In the genomic region with DNA sequence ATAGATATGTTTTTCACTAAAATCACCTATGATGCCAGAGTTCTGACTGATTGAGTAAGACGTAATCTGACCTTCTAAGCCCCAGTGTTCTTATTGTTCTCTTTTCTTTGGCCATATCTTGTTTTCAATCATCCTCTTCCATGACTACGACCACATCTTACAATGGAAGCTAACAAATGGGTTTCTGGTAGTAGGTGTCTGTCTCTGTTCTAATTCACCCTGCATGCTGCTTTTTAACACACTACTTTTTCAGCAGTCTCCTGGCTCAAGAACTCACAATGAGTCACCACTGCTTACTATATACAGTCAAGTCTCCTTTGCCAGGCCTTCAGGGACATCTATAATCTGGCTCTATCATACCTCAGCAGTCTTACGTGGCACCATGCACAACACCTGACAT, we compare ENCODE assay signal across 17 cellular contexts.
DNase-seq lines count a peak whose midpoint lies in the region; ATAC-seq and TF ChIP-seq lines count a peak whose summit lies in the region.
"Had no signal": no experiment of that assay in that cellular context is flagged by ENCODE, and none has a peak within 500 bp of the region (broad histone marks: within the 10 kb centered on the region; RNA-seq: fewer than 3 reads in every experiment).

No MANE protein-coding gene starts in this region.

- no peak overlapping the region for H3K27ac ChIP-seq in mesendoderm (ENCODE audit: low read depth, low read length)
- H3K27ac ChIP-seq: A549, C4-2B had no signal

- H3K56ac ChIP-seq in mesendoderm (ENCODE audit: low read length) = no peak overlapping the region

- no peak overlapping the region for H4K5ac ChIP-seq in mesendoderm (ENCODE audit: low read length)

- ATAC-seq in Right ventricle myocardium inferior (no peak), HG03460 (IDR thresholded peaks at IDR 0.05; ENCODE audit: unreplicated experiment) (no peak), GM19324 (IDR thresholded peaks at IDR 0.05; ENCODE audit: low FRiP score, unreplicated experiment) (no peak)
- ATAC-seq: A549, K562 had no signal

- H4K8ac ChIP-seq in mesendoderm (ENCODE audit: low read depth, low read length) = no peak overlapping the region

- H3K4me3 ChIP-seq in GM06990 (replicated peaks; ENCODE audit: low read depth, low read length) = no peak overlapping the region
- no peak overlapping the region for H3K4me3 ChIP-seq in Jurkat, Clone E6-1 (ENCODE audit: low read length)
- H3K4me3 ChIP-seq in mesendoderm (ENCODE audit: low read length) = no peak overlapping the region
- H3K4me3 ChIP-seq: A549, K562 had no signal

- no peak overlapping the region for H3K4ac ChIP-seq in mesendoderm (ENCODE audit: low read depth, low read length)

- H2BK5ac ChIP-seq in mesendoderm (ENCODE audit: low read length) = no peak overlapping the region

- no peak overlapping the region for H2BK15ac ChIP-seq in mesendoderm (replicated peaks; ENCODE audit: low read depth)

- no peaks in the 10 kb centered on the region for H3K4me1 ChIP-seq in mesendoderm (ENCODE audit: control insufficient read depth, low read depth, low read length)
- H3K4me1 ChIP-seq: A549 had no signal

- H2AK5ac ChIP-seq in mesendoderm (ENCODE audit: low read length) = no peak overlapping the region

- H3K79me2 ChIP-seq in mesendoderm (ENCODE audit: control insufficient read depth, insufficient read depth, low read length) = no peaks in the 10 kb centered on the region

- TF ChIP-seq CTCF in GM06990 (IDR thresholded peaks at IDR 0.05; ENCODE audit: insufficient read depth, low read length, poor library complexity, severe bottlenecking) = no peak
- TF ChIP-seq CTCF in GM20000 (IDR thresholded peaks at IDR 0.05; ENCODE audit: extremely low read depth, missing control alignments) = no peak
- no peak for TF ChIP-seq CTCF in GM10266 (IDR thresholded peaks at IDR 0.05; ENCODE audit: control insufficient read depth, insufficient read depth, low read depth, missing control alignments)

- no peak overlapping the region for H3K9ac ChIP-seq in mesendoderm (ENCODE audit: low read length)

- peak; percentile 34 for DNase-seq in GM06990 (ENCODE audit: extremely low read depth, insufficient read length)
- peak; percentile 8 for DNase-seq in GM20000 (ENCODE audit: low spot score)
- DNase-seq in Jurkat, Clone E6-1 (ENCODE audit: low read depth, low spot score) = peak; percentile 18
- DNase-seq in mesendoderm = peak; percentile 14
- DNase-seq in Right ventricle myocardium inferior (ENCODE audit: missing footprints) = no peak
- no peak for DNase-seq in GM10266 (ENCODE audit: extremely low spot score)
- DNase-seq: DMS79, H7, NCI-H1092 treated with DMSO at 0.1 percent for 48 hours, NCI-H1694 treated with DMSO at 0.1 percent for 48 hours, NCI-H446 treated with DMSO at 0.1 percent for 48 hours, T-helper 2 cell had no signal

- no peak overlapping the region for H3K18ac ChIP-seq in mesendoderm (ENCODE audit: low read length)

- no peaks in the 10 kb centered on the region for H3K79me1 ChIP-seq in mesendoderm (ENCODE audit: low read length)

- H3K4me2 ChIP-seq in mesendoderm (ENCODE audit: low read length) = no peak overlapping the region
- H3K4me2 ChIP-seq: A549 had no signal

- intact Hi-C loops in Right ventricle myocardium inferior (cut with DNase I) = no loop called here

- no peak overlapping the region for H2BK120ac ChIP-seq in mesendoderm (ENCODE audit: low read depth, low read length)

- no peaks in the 10 kb centered on the region for H3K27me3 ChIP-seq in GM06990 (replicated peaks; ENCODE audit: control insufficient read depth, insufficient read depth, low read length)
- H3K27me3 ChIP-seq in mesendoderm (ENCODE audit: insufficient read depth, low read length, poor library complexity) = no peaks in the 10 kb centered on the region

- H3K23ac ChIP-seq in mesendoderm (ENCODE audit: low read length) = no peak overlapping the region

- no CpG with 5 or more reads among the region's 3 CpGs for WGBS in mesendoderm (ENCODE audit: extremely low coverage, insufficient coverage, low lambda C conversion rate)

- H3K36me3 ChIP-seq in GM06990 (ENCODE audit: control insufficient read depth, insufficient read depth, low read length) (no peaks in the 10 kb centered on the region), mesendoderm (ENCODE audit: control insufficient read depth, insufficient read depth, low read length) (no peaks in the 10 kb centered on the region)

Comparison
In these comparisons a context has a peak if more than half of its experiments do, and no peak if none do; other contexts are left out.
1. DNase-seq: peak in GM06990 (single experiment), GM20000 (single experiment), Jurkat, Clone E6-1 (single experiment) and mesendoderm (single experiment); none in Right ventricle myocardium inferior (single experiment) and GM10266 (single experiment).